ENCODE assay signal across 1 cellular context in genomic region chr21:42188663-42189062, GRCh38.
TF ChIP-seq lines count a peak whose summit lies in the region.

No MANE protein-coding gene starts in this region.

TF ChIP-seq in GM12878, 131 proteins besides CTCF, POLR2A, EP300 and RAD21 (continued from another document):
- TF ChIP-seq CUX1 (IDR thresholded peaks at IDR 0.05; ENCODE audit: insufficient replicate concordance, low read depth, low read length) = no peak
